26 cellular contexts compared by ENCODE assay signal in the genomic region with DNA sequence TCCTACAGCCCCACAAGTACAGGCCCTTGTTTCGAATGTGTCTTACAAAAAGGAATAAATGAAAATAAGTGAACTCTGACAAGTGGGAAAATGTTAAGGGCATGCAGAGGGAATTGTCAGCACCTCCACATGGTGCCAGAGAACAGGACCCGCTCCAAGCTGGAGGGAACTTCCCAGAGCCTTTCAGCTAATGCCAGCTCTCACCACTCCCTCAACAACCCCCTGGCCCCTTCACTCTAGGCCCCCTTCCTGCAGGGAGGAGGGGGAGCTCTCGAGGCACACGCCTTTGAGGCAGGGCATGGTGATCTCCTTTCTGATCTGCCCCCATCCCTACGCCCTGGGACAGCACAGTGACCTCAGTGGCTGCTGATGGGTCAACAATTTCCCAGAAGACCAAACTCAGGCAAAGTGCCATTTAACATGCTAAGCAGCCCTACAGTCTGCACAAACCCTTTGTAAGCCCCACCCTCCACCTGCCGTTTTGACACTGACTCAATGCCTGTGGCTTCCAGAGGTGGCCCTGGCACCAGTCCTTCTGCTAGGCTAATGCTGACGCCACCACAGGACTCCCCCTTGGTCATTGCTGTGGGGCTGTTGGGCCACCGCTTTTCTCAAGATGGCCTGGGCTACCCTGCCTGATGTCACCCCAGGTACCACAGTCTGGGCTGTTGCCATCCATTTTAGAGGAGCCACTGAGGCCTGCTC. TPM values are rescaled to one million over a fixed set of nuclear protein-coding genes. Genes with fewer than 3 reads are reported as not detected.
"Had no signal": no experiment of that assay in that cellular context is flagged by ENCODE, and none has a peak within 500 bp of the region (broad histone marks: within the 10 kb centered on the region; RNA-seq: fewer than 3 reads in every experiment).

No MANE protein-coding gene starts in this region.

- H3K79me2 ChIP-seq: hepatocyte had no signal

- H3K27me3 Mint-ChIP-seq: activated CD4-positive, alpha-beta T cell treated with anti-CD3 and anti-CD28 coated beads for 36 hours; central memory CD8-positive, alpha-beta T cell had no signal

- H3K27ac Mint-ChIP-seq: activated B cell treated with CpG ODN at 0.5 μM for 24 hours; activated CD4-positive, alpha-beta T cell treated with anti-CD3 and anti-CD28 coated beads for 36 hours; activated naive CD8-positive, alpha-beta T cell treated with anti-CD3 and anti-CD28 coated beads for 36 hours; effector memory CD8-positive, alpha-beta T cell; memory B cell; nephron; stimulated activated naive B cell treated with anti-CD40 and anti-IgM and Interleukin-4, amounts not matched to agents 10 μg/mL and 1 μg/mL and 100 μg/mL, for 72 hours; T-helper 17 cell had no signal

- FAIRE-seq: colon, endothelial cell of umbilical vein, frontal cortex, islet of Langerhans, small intestine had no signal

- H3K4me3 ChIP-seq: breast epithelium, esophagus muscularis mucosa, hepatocyte, right lobe of liver had no signal

- H3K4me3 Mint-ChIP-seq: activated B cell treated with CpG ODN at 0.5 μM for 24 hours; activated CD4-positive, alpha-beta T cell treated with anti-CD3 and anti-CD28 coated beads for 36 hours; activated naive CD8-positive, alpha-beta T cell treated with anti-CD3 and anti-CD28 coated beads for 36 hours; activated T-cell treated with anti-CD3 and anti-CD28 coated beads, Interleukin-2, amount 50 U/mL, for 4 hours; central memory CD8-positive, alpha-beta T cell; effector memory CD8-positive, alpha-beta T cell; memory B cell; nephron; stimulated activated naive B cell treated with anti-CD40 and anti-IgM and Interleukin-4, amounts not matched to agents 10 μg/mL and 1 μg/mL and 100 μg/mL, for 72 hours; T-helper 17 cell had no signal

- H3K9me3 ChIP-seq: breast epithelium, esophagus muscularis mucosa, right lobe of liver had no signal

- H3K4me1 ChIP-seq: breast epithelium, esophagus muscularis mucosa, right lobe of liver had no signal

- H3K4me2 ChIP-seq: hepatocyte had no signal

- ATAC-seq: activated CD4-positive, alpha-beta T cell treated with anti-CD3 and anti-CD28 coated beads for 36 hours; activated T-cell treated with anti-CD3 and anti-CD28 coated beads, Interleukin-2, amount 50 U/mL, for 4 hours; effector memory CD8-positive, alpha-beta T cell; right lobe of liver; stimulated activated naive B cell treated with anti-CD40 and anti-IgM and Interleukin-4, amounts not matched to agents 10 μg/mL and 1 μg/mL and 100 μg/mL, for 72 hours; T-helper 17 cell had no signal

- H3K4me1 Mint-ChIP-seq: activated B cell treated with CpG ODN at 0.5 μM for 24 hours; activated CD4-positive, alpha-beta T cell treated with anti-CD3 and anti-CD28 coated beads for 36 hours; activated naive CD8-positive, alpha-beta T cell treated with anti-CD3 and anti-CD28 coated beads for 36 hours; central memory CD8-positive, alpha-beta T cell; memory B cell; nephron had no signal

- H2AFZ ChIP-seq: hepatocyte had no signal

- H3K27me3 ChIP-seq: breast epithelium, esophagus muscularis mucosa, hepatocyte, right lobe of liver had no signal

- DNase-seq: activated B cell treated with CpG ODN at 0.5 μM for 24 hours; activated CD4-positive, alpha-beta T cell treated with anti-CD3 and anti-CD28 coated beads for 36 hours; activated CD4-positive, alpha-beta T cell treated with anti-CD3 and anti-CD28 coated beads, Interleukin-2, amount 50 U/mL, for 4 hours; activated CD8-positive, alpha-beta memory T cell treated with anti-CD3 and anti-CD28 coated beads, Interleukin-2, amount 50 U/mL, for 48 hours; activated naive CD4-positive, alpha-beta T cell treated with Interleukin-2 at 50 U/mL for 16 hours; activated naive CD8-positive, alpha-beta T cell treated with anti-CD3 and anti-CD28 coated beads for 36 hours; activated T-cell treated with anti-CD3 and anti-CD28 coated beads, Interleukin-2, amount 50 U/mL, for 4 hours; effector memory CD8-positive, alpha-beta T cell; glutamatergic neuron; left cardiac atrium; right lobe of liver; small intestine; stimulated activated CD4-positive, alpha-beta T cell treated with anti-CD3 and anti-CD28 coated beads, Interleukin-15, amount 100 ng/mL, for 24 hours; stimulated activated naive B cell treated with anti-CD40 and anti-IgM and Interleukin-4, amounts not matched to agents 10 μg/mL and 1 μg/mL and 100 μg/mL, for 72 hours; T-helper 17 cell; trophoblast cell had no signal

- H3K9me3 Mint-ChIP-seq: activated B cell treated with CpG ODN at 0.5 μM for 24 hours; activated naive CD8-positive, alpha-beta T cell treated with anti-CD3 and anti-CD28 coated beads for 36 hours; activated T-cell treated with anti-CD3 and anti-CD28 coated beads, Interleukin-2, amount 50 U/mL, for 4 hours; central memory CD8-positive, alpha-beta T cell; effector memory CD8-positive, alpha-beta T cell; memory B cell; nephron; stimulated activated naive B cell treated with anti-CD40 and anti-IgM and Interleukin-4, amounts not matched to agents 10 μg/mL and 1 μg/mL and 100 μg/mL, for 72 hours had no signal

- H3K27ac ChIP-seq: breast epithelium, esophagus muscularis mucosa, hepatocyte, right lobe of liver had no signal

- H3K36me3 ChIP-seq: breast epithelium, esophagus muscularis mucosa, right lobe of liver had no signal

- H3K36me3 Mint-ChIP-seq: activated naive CD8-positive, alpha-beta T cell treated with anti-CD3 and anti-CD28 coated beads for 36 hours; memory B cell; stimulated activated naive B cell treated with anti-CD40 and anti-IgM and Interleukin-4, amounts not matched to agents 10 μg/mL and 1 μg/mL and 100 μg/mL, for 72 hours had no signal

RNA-seq across cellular contexts. Expression of a gene that starts 12.5 kb away (rescaled TPM):
- total RNA-seq: activated B cell treated with CpG ODN at 0.5 μM for 24 hours; activated naive CD8-positive, alpha-beta T cell treated with anti-CD3 and anti-CD28 coated beads for 36 hours; T-helper 17 cell had no signal
